In the genomic region with DNA sequence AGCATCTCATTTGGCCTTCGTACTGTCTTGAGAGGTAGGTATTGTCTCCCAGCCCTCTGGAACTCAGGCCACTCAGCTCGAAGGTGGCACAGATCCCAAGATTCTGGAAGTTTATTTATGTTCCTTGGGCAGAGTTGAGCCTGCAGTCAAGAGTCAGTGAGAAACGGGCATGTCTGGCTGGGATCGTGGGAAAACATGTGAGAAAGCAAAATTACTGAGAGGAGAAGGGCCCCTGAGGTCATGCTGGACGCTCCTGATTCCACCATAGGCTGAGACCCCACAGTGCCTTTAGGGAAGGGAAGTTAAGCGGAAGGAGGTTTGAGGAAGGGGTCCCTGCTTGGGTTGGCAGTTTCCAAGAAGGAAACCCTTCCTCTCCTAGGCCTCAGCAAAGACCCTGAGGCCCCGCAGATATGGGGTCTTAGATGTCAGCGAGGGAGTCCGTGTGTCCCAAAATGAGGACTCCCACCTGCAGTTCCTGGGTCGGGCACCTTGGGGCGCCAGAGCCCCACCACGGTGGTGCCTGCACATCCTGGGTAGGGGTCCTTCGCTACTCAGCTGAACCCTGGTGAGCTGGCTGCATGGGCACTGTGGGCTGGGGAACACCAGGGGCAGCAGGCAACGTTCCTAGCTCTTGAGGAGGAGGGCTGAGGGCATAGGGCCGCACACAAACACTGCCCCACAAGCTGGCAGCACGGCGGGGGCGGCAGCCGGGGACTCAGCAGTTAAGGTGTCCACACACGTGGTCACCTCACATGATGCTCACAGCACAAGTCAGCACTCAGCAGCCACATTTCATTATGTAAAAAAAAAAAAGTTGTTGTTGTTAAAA, we compare ENCODE assay signal across 8 cellular contexts. TPM values are rescaled to one million over a fixed set of nuclear protein-coding genes. Genes with fewer than 3 reads are reported as not detected.
DNase-seq lines count a peak whose midpoint lies in the region; ATAC-seq, FAIRE-seq and TF ChIP-seq lines count a peak whose summit lies in the region.

No MANE protein-coding gene starts in this region.

- no peaks in the 10 kb centered on the region for H3K27me3 Mint-ChIP-seq in astrocyte (ENCODE audit: low read depth, unreplicated experiment)

- ATAC-seq in HG03571 (IDR thresholded peaks at IDR 0.05; ENCODE audit: unreplicated experiment) (no peak), GM18511 (IDR thresholded peaks at IDR 0.05; ENCODE audit: unreplicated experiment) (no peak)

- WGBS in stomach, 5 donors: 46 to 58% (median 48%) methylated on average over 18 to 20 of the region's 20 CpGs

- H3K4me2 ChIP-seq in Loucy (ENCODE audit: low read depth, low read length, poor library complexity, severe bottlenecking): no peak overlapping the region
- no peak overlapping the region for H3K4me2 ChIP-seq in astrocyte (ENCODE audit: low read length)

- H3K27ac ChIP-seq in astrocyte (ENCODE audit: low read depth, low read length) (no peak overlapping the region), kidney (ENCODE audit: low read depth in 2 of 2, low read length in 2 of 2) (peak overlapping the region; percentile 83 to 90), stomach (peak overlapping the region in 3 of 5 donors; percentile 42 to 76 (median 43))

- H3K9ac ChIP-seq in Loucy (ENCODE audit: low read depth, low read length, poor library complexity, severe bottlenecking): no peak overlapping the region
- no peak overlapping the region for H3K9ac ChIP-seq in astrocyte (ENCODE audit: low read length)
- peak overlapping the region in 1 of 2 donors; percentile 60 for H3K9ac ChIP-seq in kidney (ENCODE audit: low read length in 2 of 2)

- no peak overlapping the region for H3K4me3 ChIP-seq in Loucy (ENCODE audit: low read length, poor library complexity, severe bottlenecking)
- H3K4me3 ChIP-seq in astrocyte (ENCODE audit: insufficient read depth, low read depth, low read length): no peak overlapping the region
- no peak overlapping the region for H3K4me3 ChIP-seq in kidney (ENCODE audit: low read length in 2 of 2)
- H3K4me3 ChIP-seq in stomach: no peak overlapping the region

- FAIRE-seq in astrocyte (lab: Jason Lieb, UNC) (no peak), kidney (lab: Jason Lieb, UNC) (no peak)

- no peak overlapping the region for H3K4me3 Mint-ChIP-seq in astrocyte (ENCODE audit: unreplicated experiment)

- H3F3A ChIP-seq in Loucy (ENCODE audit: low read depth): no peaks in the 10 kb centered on the region

- peaks cover 8% of the 10 kb centered on the region for H3K36me3 Mint-ChIP-seq in astrocyte (ENCODE audit: low read depth, unreplicated experiment)

- H3K4me1 Mint-ChIP-seq in astrocyte (ENCODE audit: low read depth, unreplicated experiment): peaks cover 14% of the 10 kb centered on the region

- no peak for TF ChIP-seq POLR2A in stomach (IDR thresholded peaks at IDR 0.05)

- in situ Hi-C loops in Caki2 (cut with HindIII; ENCODE audit: low pct_unique_long_range_greater_than_20kb, low sequenced_read_pairs): no loop called here

- peak; percentile 39 for DNase-seq in Caki2 (ENCODE audit: low read depth)
- DNase-seq in astrocyte (ENCODE audit: low read depth): no peak
- peak; percentile 85 for DNase-seq in kidney
- no peak for DNase-seq in stomach
- DNase-seq in DMS153 (lab: John Stamatoyannopoulos, UW): no peak

- no peaks in the 10 kb centered on the region for H3K9me2 ChIP-seq in Loucy (replicated peaks; ENCODE audit: low read depth, low read length)

- H3K79me2 ChIP-seq in Loucy (ENCODE audit: insufficient read depth, low read length) (no peaks in the 10 kb centered on the region), astrocyte (ENCODE audit: insufficient read depth, low read length) (peaks cover 9% of the 10 kb centered on the region)

- H3K27me3 ChIP-seq in Loucy (ENCODE audit: insufficient read depth, low read length, poor library complexity, severe bottlenecking): no peaks in the 10 kb centered on the region
- no peaks in the 10 kb centered on the region for H3K27me3 ChIP-seq in astrocyte (ENCODE audit: insufficient read depth, low read length)
- H3K27me3 ChIP-seq in stomach: no peaks in the 10 kb centered on the region

- H3K4me1 ChIP-seq in Loucy (ENCODE audit: insufficient read depth, low read length, poor library complexity, severe bottlenecking) (peaks cover 1% of the 10 kb centered on the region), astrocyte (ENCODE audit: insufficient read depth, low read length) (peaks cover 14% of the 10 kb centered on the region), kidney (ENCODE audit: control insufficient read depth in 1 of 2, insufficient read depth in 1 of 2, low read depth in 1 of 2, low read length in 2 of 2) (peaks cover 10 to 12% of the 10 kb centered on the region in 2 donors), stomach (peaks cover 2 to 41% (median 24%) of the 10 kb centered on the region in 4 donors)

- intact Hi-C loops in kidney (cut with DNase I) (no loop called here), stomach (cut with DNase I; ENCODE audit: low total_unique reads) (loop anchor here (5.0 kb wide), 1 partner anchor 86 kb away; no protein-coding TSS in a partner anchor)

- TF ChIP-seq EP300 in stomach (IDR thresholded peaks at IDR 0.05): no peak

- H3K9me3 Mint-ChIP-seq in astrocyte (ENCODE audit: unreplicated experiment): no peaks in the 10 kb centered on the region

- TF ChIP-seq CTCF in Loucy (conservative IDR thresholded peaks at IDR 0.05; ENCODE audit: low read length) (peak; percentile 97), astrocyte (IDR thresholded peaks at IDR 0.05; ENCODE audit: insufficient read depth, low read depth, low read length) (peak; percentile 32), kidney (IDR thresholded peaks at IDR 0.05; ENCODE audit: borderline replicate concordance, extremely low read depth, insufficient read depth) (peak; percentile 47), stomach (IDR thresholded peaks at IDR 0.05) (peak in 5 of 7 experiments; percentile 26 to 49 (median 48))

- H3K9me3 ChIP-seq in Loucy (ENCODE audit: insufficient read depth, low read depth, low read length) (no peaks in the 10 kb centered on the region), astrocyte (ENCODE audit: insufficient read depth, low read depth, low read length) (no peaks in the 10 kb centered on the region), kidney (ENCODE audit: control insufficient read depth in 1 of 2, low read length in 2 of 2) (no peaks in the 10 kb centered on the region), stomach (no peaks in the 10 kb centered on the region)

- H4K20me1 ChIP-seq in Loucy (ENCODE audit: insufficient read depth, low read length, poor library complexity, severe bottlenecking): no peaks in the 10 kb centered on the region
- peaks cover 78% of the 10 kb centered on the region for H4K20me1 ChIP-seq in astrocyte (ENCODE audit: insufficient read depth, low read length)

- H3K36me3 ChIP-seq in Loucy (ENCODE audit: insufficient read depth, low read length) (no peaks in the 10 kb centered on the region), astrocyte (ENCODE audit: insufficient read depth, low read length) (peaks cover 30% of the 10 kb centered on the region), kidney (ENCODE audit: control insufficient read depth in 1 of 2, insufficient read depth in 2 of 2, low read length in 2 of 2) (peaks cover 21 to 40% of the 10 kb centered on the region in 2 donors), stomach (peaks cover 41 to 48% (median 45%) of the 10 kb centered on the region in 4 donors)

- H3K27ac Mint-ChIP-seq in astrocyte (ENCODE audit: unreplicated experiment): no peak overlapping the region

- H2AFZ ChIP-seq in Loucy (ENCODE audit: low read length): no peak overlapping the region
- H2AFZ ChIP-seq in astrocyte (ENCODE audit: low read depth, low read length): no peak overlapping the region

RNA-seq across cellular contexts. Expression of a gene that starts 12.3 kb away (rescaled TPM):
- 1.9 and 2.0 TPM in 2 replicates for total RNA-seq in Caki2 (2014; rRNA removed; shearing (Covaris generic); ENCODE audit: low replicate concordance)
- total RNA-seq in astrocyte (0.66 and 1.1 TPM in 2 replicates), kidney (45.9 TPM), stomach (10 to 100 TPM in 2 of 5 donors, 1 to 10 TPM in 3; 2.6 to 23.3 (median 8.5) TPM)
- polyA plus RNA-seq in kidney (ENCODE audit: insufficient read depth, low read depth, low replicate concordance) (16.4 TPM), stomach (10 to 100 TPM in 1 of 3 donors, 1 to 10 TPM in 2; 4.1 to 13.9 (median 4.7) TPM)

RNA-seq across cellular contexts. Expression of a gene that starts 26.6 kb away (rescaled TPM):
- total RNA-seq in Caki2 (2014; rRNA removed; shearing (Covaris generic); ENCODE audit: low replicate concordance): 652 and 715 TPM in 2 replicates
- 429 and 464 TPM in 2 replicates for total RNA-seq in astrocyte
- 384 TPM for total RNA-seq in kidney
- polyA plus RNA-seq in kidney (ENCODE audit: insufficient read depth, low read depth, low replicate concordance): 145 TPM
- total RNA-seq in stomach: 100 to 1,000 TPM in 4 of 5 donors, 10 to 100 TPM in 1; 53.1 to 630 (median 318) TPM
- 100 to 1,000 TPM; 108 to 201 (median 132) TPM for polyA plus RNA-seq in stomach

RNA-seq across cellular contexts. Expression of a gene that starts 52.8 kb away (rescaled TPM):
- total RNA-seq in Caki2 (2014; rRNA removed; shearing (Covaris generic); ENCODE audit: low replicate concordance): 11.8 and 15.9 TPM in 2 replicates
- total RNA-seq in astrocyte (21.3 and 21.7 TPM in 2 replicates), kidney (28.1 TPM), stomach (1 to 10 TPM; 4.9 to 9.9 (median 7.2) TPM)
- polyA plus RNA-seq in kidney (ENCODE audit: insufficient read depth, low read depth, low replicate concordance) (29.0 TPM), stomach (1 to 10 TPM; 5.4 to 9.0 (median 6.8) TPM)

RNA-seq across cellular contexts. Expression of a gene that starts 58.8 kb away (rescaled TPM):
- total RNA-seq in Caki2 (2014; rRNA removed; shearing (Covaris generic); ENCODE audit: low replicate concordance): 0.64 and 2.0 TPM in 2 replicates
- total RNA-seq in astrocyte (32.9 and 37.6 TPM in 2 replicates), kidney (1.7 TPM), stomach (10 to 100 TPM in 1 of 5 donors, 1 to 10 TPM in 2, not detected in 2; 1.5 to 11.0 (median 1.6) TPM)
- polyA plus RNA-seq in kidney (ENCODE audit: insufficient read depth, low read depth, low replicate concordance) (1.0 TPM), stomach (1 to 10 TPM in 1 of 3 donors, under 1 TPM in 1, not detected in 1; 0.25 to 1.1 TPM)

Comparison
In these comparisons a context has a peak if more than half of its experiments do, and no peak if none do; other contexts are left out.
1. DNase-seq: peak in Caki2 (single experiment) and kidney (single experiment); none in astrocyte (single experiment), stomach (single experiment) and DMS153 (single experiment).
2. CTCF ChIP-seq: peak in every context shown above with its lines; median percentile 97 in Loucy; 48 in stomach; 47 in kidney; 32 in astrocyte.